Comparison of ENCODE assay signal across 8 cellular contexts in the genomic region with DNA sequence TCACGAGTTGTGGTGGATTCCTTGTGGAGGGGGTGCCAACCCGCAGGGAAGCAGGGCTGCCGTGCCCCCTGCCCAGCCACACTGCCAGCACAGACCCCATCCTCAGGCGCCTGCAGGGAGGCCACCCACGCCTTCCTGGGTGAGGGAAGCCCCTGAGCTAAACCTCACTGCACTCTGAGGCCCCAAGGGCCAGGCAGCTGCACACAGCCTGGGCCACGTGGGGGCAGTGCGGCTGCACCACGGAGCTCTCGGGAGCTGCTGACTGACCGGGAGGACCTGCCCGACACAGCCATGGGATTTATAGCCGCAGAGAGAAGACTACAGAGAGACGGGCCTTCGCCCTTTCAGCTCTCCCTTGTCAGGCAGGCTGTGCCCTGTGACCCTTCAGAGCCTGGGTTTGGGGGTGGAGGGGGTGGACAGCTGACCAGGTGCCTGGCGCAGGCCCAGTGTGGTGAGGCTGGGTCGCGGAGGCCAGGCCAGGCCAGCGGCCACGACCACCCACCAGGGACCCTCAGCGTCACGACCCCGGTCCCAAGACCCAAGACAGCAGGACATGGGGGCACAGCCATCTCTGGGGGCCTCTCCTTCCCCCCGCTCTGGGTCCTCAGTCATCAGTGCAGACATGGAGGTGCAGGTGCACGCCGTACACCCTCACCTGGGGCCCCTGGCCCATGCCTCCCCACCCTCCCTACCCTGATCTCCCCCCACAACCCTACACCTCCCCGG. TPM values are rescaled to one million over a fixed set of nuclear protein-coding genes. Genes with fewer than 3 reads are reported as not detected.
DNase-seq lines count a peak whose midpoint lies in the region; ATAC-seq, FAIRE-seq and TF ChIP-seq lines count a peak whose summit lies in the region.

No MANE protein-coding gene starts in this region.

- H4K5ac ChIP-seq in H9 (ENCODE audit: insufficient read length, low read depth, low read length) (no peak overlapping the region), H1 (ENCODE audit: insufficient read length, low read depth, low read length) (no peak overlapping the region)

- H3K36me3 Mint-ChIP-seq in H9 (ENCODE audit: insufficient read depth in 1 of 3, low read depth in 3 of 3): peaks cover 2 to 19% (median 13%) of the 10 kb centered on the region in 3 experiments; a peak in 6 of 7 replicates
- H3K36me3 Mint-ChIP-seq in naive B cell: peaks cover 9 to 13% of the 10 kb centered on the region in 2 donors

- H3K4me2 ChIP-seq in H9 (ENCODE audit: insufficient read depth, insufficient read length, low read length) (no peak overlapping the region), H1 (ENCODE audit: insufficient read depth in 1 of 2, low read depth in 2 of 2, low read length in 2 of 2) (no peak overlapping the region)

- DNase-seq in 8988T: peak; percentile 95
- peak; percentile 92 for DNase-seq in GM10248 (ENCODE audit: extremely low spot score)
- DNase-seq in H9: peak; percentile 88
- peak; percentile 92 for DNase-seq in SW480 (ENCODE audit: low spot score)
- DNase-seq in H1 (ENCODE audit: low read depth in 1 of 2, low spot score in 2 of 2): peak; percentile 50 to 86
- peak; percentile 14 for DNase-seq in naive B cell
- DNase-seq in cerebellum (ENCODE audit: low spot score): no peak

- POLR2A ChIA-PET in GM10248 (lab: Yijun Ruan, JAX): interaction anchor here (0.8 to 1.1 kb wide), 5 partner anchors 34 to 155 kb away, joined by 3 to 4 read pairs (median 3); a partner anchor contains a TSS
- POLR2A ChIA-PET in H1 (lab: Charles Lee; ENCODE audit: partially characterized antibody): interaction anchor here (0.8 kb wide), 1 partner anchor 16 kb away, joined by 3 read pairs; no protein-coding TSS in a partner anchor

- peaks cover 23% of the 10 kb centered on the region; the same call in 1 of the 2 replicates for H3K27me3 ChIP-seq in H9 (ENCODE audit: insufficient read depth, low read length)
- peaks cover 28 to 38% (median 35%) of the 10 kb centered on the region in 4 experiments for H3K27me3 ChIP-seq in H1 (replicated peaks in 1 of 4; ENCODE audit: control insufficient read depth in 3 of 4, extremely low read depth in 1 of 4, insufficient read depth in 3 of 4, low read length in 3 of 4)

- H3K4me1 Mint-ChIP-seq in H9 (peaks cover 6 to 9% of the 10 kb centered on the region in 2 experiments), naive B cell (peaks cover 11 to 26% (median 13%) of the 10 kb centered on the region in 3 donors)

- H3K4me3 ChIP-seq in H1 (ENCODE audit: extremely low read depth in 1 of 4, insufficient read depth in 2 of 4, low read depth in 3 of 4, low read length in 4 of 4): no peak overlapping the region

- H4K91ac ChIP-seq in H9 (ENCODE audit: insufficient read length, low read depth, low read length): no peak overlapping the region
- no peak overlapping the region for H4K91ac ChIP-seq in H1 (replicated peaks; ENCODE audit: insufficient read length, low read length)

- peaks cover 35% of the 10 kb centered on the region for H3K27me3 Mint-ChIP-seq in H9 (ENCODE audit: low read depth)
- H3K27me3 Mint-ChIP-seq in naive B cell: peaks cover 5 to 27% (median 8%) of the 10 kb centered on the region in 3 donors

- no peak overlapping the region for H2AFZ ChIP-seq in H9 (ENCODE audit: low read length)
- no peak overlapping the region for H2AFZ ChIP-seq in H1 (ENCODE audit: low read length)

- no peak overlapping the region for H3K27ac ChIP-seq in H9 (ENCODE audit: insufficient read length, low read depth, low read length)
- H3K27ac ChIP-seq in H1 (ENCODE audit: low read depth, low read length): no peak overlapping the region

- no peak overlapping the region for H2BK5ac ChIP-seq in H9 (ENCODE audit: insufficient read length, low read length)
- no peak overlapping the region for H2BK5ac ChIP-seq in H1 (ENCODE audit: low read depth, low read length)

- H3K9me3 Mint-ChIP-seq in H9 (peaks cover 0 to 2% of the 10 kb centered on the region in 2 experiments; a peak in 1 of 5 replicates), naive B cell (no peaks in the 10 kb centered on the region)

- H3T11ph ChIP-seq in H9 (ENCODE audit: low read length): no peak overlapping the region

- H2BK20ac ChIP-seq in H9 (ENCODE audit: low read depth, low read length, poor library complexity, severe bottlenecking) (no peak overlapping the region), H1 (ENCODE audit: low read length) (no peak overlapping the region)

- H3K79me2 ChIP-seq in H9 (ENCODE audit: insufficient read depth, low read length) (no peaks in the 10 kb centered on the region), H1 (ENCODE audit: control insufficient read depth in 1 of 2, insufficient read depth in 2 of 2, low read length in 2 of 2) (no peaks in the 10 kb centered on the region)

- CTCF ChIA-PET in GM10248 (lab: Yijun Ruan, JAX) (interaction anchor here (0.6 to 5.3 kb wide), 54 partner anchors 9 to 930 kb away, joined by 3 to 123 read pairs (median 4); a partner anchor contains a TSS), H1 (lab: Charles Lee; ENCODE audit: partially characterized antibody) (interaction anchor here (0.6 to 2.5 kb wide), 33 partner anchors 9 to 283 kb away, joined by 3 to 44 read pairs (median 4); a partner anchor contains a TSS)

- H3K23me2 ChIP-seq in H9 (ENCODE audit: insufficient read length, low read depth, low read length, poor library complexity, severe bottlenecking) (peaks cover 10% of the 10 kb centered on the region), H1 (ENCODE audit: low read depth, low read length) (peaks cover 16% of the 10 kb centered on the region; the same call in 1 of the 2 replicates)

- ATAC-seq in naive B cell (ENCODE audit: low read depth in 2 of 2): peak; percentile 63 to 71

- H3K23ac ChIP-seq in H9 (ENCODE audit: insufficient read length, low read depth, low read length) (no peak overlapping the region), H1 (ENCODE audit: insufficient read length) (no peak overlapping the region)

- H2BK12ac ChIP-seq in H9 (ENCODE audit: insufficient read length, low read depth, low read length) (no peak overlapping the region), H1 (ENCODE audit: low read depth, low read length) (no peak overlapping the region)

- TF ChIP-seq EP300 in H1 (IDR thresholded peaks at IDR 0.05; ENCODE audit: borderline replicate concordance in 1 of 2, low read depth in 2 of 2, low read length in 2 of 2): no peak; a peak in 1 of 3 replicates

- no peak for TF ChIP-seq POLR2A in H1 (IDR thresholded peaks at IDR 0.05; ENCODE audit: control extremely low read depth in 1 of 2, low read depth in 2 of 2, low read length in 2 of 2)

- FAIRE-seq in H1 (lab: Jason Lieb, UNC): no peak

- no peak overlapping the region for H3K27ac Mint-ChIP-seq in H9
- H3K27ac Mint-ChIP-seq in naive B cell: no peak overlapping the region

- no CpG with 5 or more reads among the region's 26 CpGs for WGBS in H9 (ENCODE audit: extremely low coverage, insufficient read length, low lambda C conversion rate)
- WGBS in H1 (ENCODE audit: extremely low coverage in 1 of 2, insufficient coverage in 1 of 2, insufficient read length in 1 of 2, insufficient replicate concordance in 2 of 2, low coverage in 1 of 2, low lambda C conversion rate in 2 of 2, missing lambda C conversion rate in 1 of 2), 2 experiments: 58% methylated on average over 22 of the region's 26 CpGs; no CpG with 5 or more reads in 1 of the 2 experiments

- H3K56ac ChIP-seq in H9 (ENCODE audit: insufficient read length, low read depth, low read length) (no peak overlapping the region), H1 (replicated peaks; ENCODE audit: insufficient read length, low read depth, low read length) (no peak overlapping the region)

- H3K79me1 ChIP-seq in H9 (ENCODE audit: insufficient read depth, low read depth, low read length, poor library complexity, severe bottlenecking) (no peaks in the 10 kb centered on the region), H1 (ENCODE audit: low read depth, low read length) (no peaks in the 10 kb centered on the region; the same call in 1 of the 2 replicates)

- H2BK120ac ChIP-seq in H9 (ENCODE audit: low read depth, low read length, poor library complexity, severe bottlenecking) (no peak overlapping the region), H1 (replicated peaks; ENCODE audit: low read depth, low read length) (no peak overlapping the region)

- H3K18ac ChIP-seq in H9 (ENCODE audit: insufficient read length, low read depth, low read length): no peak overlapping the region
- H3K18ac ChIP-seq in H1 (ENCODE audit: extremely low read depth, low read length): peak overlapping the region; percentile 60; the same call in 1 of the 2 replicates

- H3K4me3 Mint-ChIP-seq in H9 (no peak overlapping the region), naive B cell (no peak overlapping the region)

- no peaks in the 10 kb centered on the region for H3K4me1 ChIP-seq in H9 (ENCODE audit: insufficient read depth, low read length)
- H3K4me1 ChIP-seq in H1 (replicated peaks in 1 of 4; ENCODE audit: control insufficient read depth in 3 of 4, insufficient read depth in 4 of 4, low read length in 3 of 4): peaks cover 0 to 19% (median under 1%) of the 10 kb centered on the region in 4 experiments; a peak in 5 of 7 replicates

- TF ChIP-seq RAD21 in H1 (IDR thresholded peaks at IDR 0.05 in 1 of 2, conservative IDR thresholded peaks at IDR 0.05 in 1 of 2; ENCODE audit: low read depth in 2 of 2, low read length in 2 of 2): peak; percentile 95 to 97

- H3K36me3 ChIP-seq in H1 (ENCODE audit: control insufficient read depth in 2 of 4, insufficient read depth in 4 of 4, low read length in 3 of 4): peaks cover 0 to 5% (median 3%) of the 10 kb centered on the region in 4 experiments; a peak in 2 of 8 replicates

- H2BK15ac ChIP-seq in H9 (ENCODE audit: low read depth, low read length) (no peak overlapping the region), H1 (ENCODE audit: low read length) (no peak overlapping the region)

- H3K9ac ChIP-seq in H9 (ENCODE audit: extremely low read depth, insufficient read length, low read length): no peak overlapping the region
- no peak overlapping the region for H3K9ac ChIP-seq in H1 (replicated peaks in 1 of 4; ENCODE audit: extremely low read depth in 1 of 4, low read depth in 3 of 4, low read length in 3 of 4)

- H3K9me3 ChIP-seq in H9 (ENCODE audit: control insufficient read depth, low read depth, low read length) (no peaks in the 10 kb centered on the region), H1 (ENCODE audit: insufficient read depth in 2 of 2, low read depth in 1 of 2, low read length in 1 of 2) (no peaks in the 10 kb centered on the region)

- TF ChIP-seq CTCF in GM10248 (IDR thresholded peaks at IDR 0.05; ENCODE audit: control extremely low read depth, extremely low read depth, low read depth, missing control alignments) (peak; percentile 94), H9 (conservative IDR thresholded peaks at IDR 0.05) (peak; percentile 87), LNCAP (IDR thresholded peaks at IDR 0.05) (peak; percentile 69), H1 (IDR thresholded peaks at IDR 0.05; ENCODE audit: control extremely low read depth in 1 of 3, insufficient read depth in 1 of 3, low read depth in 1 of 3, low read length in 3 of 3) (peak in 2 of 3 experiments; percentile 92; a peak in 3 of 4 replicates)

- no peaks in the 10 kb centered on the region for H4K20me1 ChIP-seq in H9 (ENCODE audit: control insufficient read depth, insufficient read depth, insufficient read length)
- H4K20me1 ChIP-seq in H1 (replicated peaks in 1 of 2; ENCODE audit: control insufficient read depth in 1 of 2, insufficient read depth in 2 of 2, low read length in 2 of 2): peaks cover 0 to 5% of the 10 kb centered on the region in 2 experiments

- H2AK5ac ChIP-seq in H9 (ENCODE audit: insufficient read length, low read length) (no peak overlapping the region), H1 (ENCODE audit: low read depth, low read length) (no peak overlapping the region)

- no peak overlapping the region for H3K4ac ChIP-seq in H9 (ENCODE audit: low read depth, low read length)
- no peak overlapping the region for H3K4ac ChIP-seq in H1 (replicated peaks; ENCODE audit: insufficient read length, low read depth, low read length)

- H4K8ac ChIP-seq in H9 (replicated peaks; ENCODE audit: insufficient read length, low read depth, low read length): no peak overlapping the region
- H4K8ac ChIP-seq in H1 (ENCODE audit: extremely low read depth, insufficient read depth, low read length): peak overlapping the region; percentile 71

- H3K14ac ChIP-seq in H9 (ENCODE audit: insufficient read depth, low read length) (no peak overlapping the region), H1 (ENCODE audit: insufficient read length) (no peak overlapping the region)

RNA-seq across cellular contexts. Expression of a gene that starts 4.3 kb away (rescaled TPM):
- total RNA-seq in H9 (2021) (1.7 and 2.2 TPM in 2 replicates), cerebellum (1.5 TPM)
- total RNA-seq in H1 (2021; fragmentation: NEBNext Ultra II Directional; extraction: Animal tissue kit (Norgen Biotek cat#: 25700)): 0.80 and 1.4 TPM in 2 replicates
- polyA plus RNA-seq in H1 (2011; rRNA removed) (0.41 and 0.97 TPM in 2 replicates), naive B cell (ENCODE audit: low read depth in 6 of 6) (under 1 TPM in 1 of 6 donors, not detected in 5; 0.09 TPM)
- 0.72 TPM for polyA plus RNA-seq in H1 (2011; cell fraction: cytosol; rRNA removed)
- polyA plus RNA-seq in H1 (2011; cell fraction: nucleus; rRNA removed): 3.3 TPM
- 0.36 to 0.64 TPM (median 0.48 TPM) in 4 replicates for polyA plus RNA-seq in H1 (2012, experiment 1 of 2)
- 0.49 TPM for polyA plus RNA-seq in H1 (2012, experiment 2 of 2)
- 0.28 TPM for polyA plus RNA-seq in H1 (2013, experiment 1 of 2)
- 0.15 TPM for polyA plus RNA-seq in H1 (2013, experiment 2 of 2)
- 0.49 and 0.50 TPM in 2 replicates for polyA minus RNA-seq in H1 (2011; rRNA and poly(A)+ RNA removed)
- polyA minus RNA-seq in H1 (2011; cell fraction: cytosol; rRNA and poly(A)+ RNA removed): 0.66 TPM
- polyA minus RNA-seq in H1 (2011; cell fraction: nucleus; rRNA and poly(A)+ RNA removed): 1.5 TPM

RNA-seq across cellular contexts. Expression of a gene that starts 45.8 kb away (rescaled TPM):
- 84.9 and 91.5 TPM in 2 replicates for total RNA-seq in H9 (2021)
- total RNA-seq in H1 (2021; fragmentation: NEBNext Ultra II Directional; extraction: Animal tissue kit (Norgen Biotek cat#: 25700)): 73.8 and 74.2 TPM in 2 replicates
- 150 and 193 TPM in 2 replicates for polyA plus RNA-seq in H1 (2011; rRNA removed)
- polyA plus RNA-seq in H1 (2011; cell fraction: cytosol; rRNA removed): 191 TPM
- 139 TPM for polyA plus RNA-seq in H1 (2011; cell fraction: nucleus; rRNA removed)
- 119 to 129 TPM (median 120 TPM) in 4 replicates for polyA plus RNA-seq in H1 (2012, experiment 1 of 2)
- polyA plus RNA-seq in H1 (2012, experiment 2 of 2): 43.2 TPM
- polyA plus RNA-seq in H1 (2013, experiment 1 of 2): 56.0 TPM
- polyA plus RNA-seq in H1 (2013, experiment 2 of 2): 59.2 TPM
- polyA minus RNA-seq in H1 (2011; rRNA and poly(A)+ RNA removed): 122 and 146 TPM in 2 replicates
- 59.1 TPM for polyA minus RNA-seq in H1 (2011; cell fraction: cytosol; rRNA and poly(A)+ RNA removed)
- 53.7 TPM for polyA minus RNA-seq in H1 (2011; cell fraction: nucleus; rRNA and poly(A)+ RNA removed)
- polyA plus RNA-seq in naive B cell (ENCODE audit: low read depth in 6 of 6): 100 to 1,000 TPM; 200 to 248 (median 220) TPM
- 61.3 TPM for total RNA-seq in cerebellum
